In genomic region chr3:45035441-45036301, GRCh38 we compare ENCODE assay signal across 8 cellular contexts. TPM values are rescaled to one million over a fixed set of nuclear protein-coding genes. Genes with fewer than 3 reads are reported as not detected.
DNase-seq lines count a peak whose midpoint lies in the region; TF ChIP-seq lines count a peak whose summit lies in the region.

No MANE protein-coding gene starts in this region.

- peak overlapping the region; percentile 64 for H3K4me2 ChIP-seq in BLaER1
- H3K4me2 ChIP-seq in OCI-LY7 (ENCODE audit: low read length), result no peak overlapping the region

- H3K27me3 ChIP-seq in BLaER1, result peaks cover 22% of the 10 kb centered on the region
- H3K27me3 ChIP-seq in uterus, result no peaks in the 10 kb centered on the region

- peaks cover 28% of the 10 kb centered on the region for H3K4me1 Mint-ChIP-seq in activated CD4-positive, alpha-beta T cell treated with anti-CD3 and anti-CD28 coated beads, Interleukin-2, amount 10 ng/mL, durations not matched to agents 24 days and 14 days
- H3K4me1 Mint-ChIP-seq in nephron, result peaks cover 25% of the 10 kb centered on the region

- H3K27me3 Mint-ChIP-seq in activated CD4-positive, alpha-beta T cell treated with anti-CD3 and anti-CD28 coated beads, Interleukin-2, amount 10 ng/mL, durations not matched to agents 24 days and 14 days, result peaks cover 26% of the 10 kb centered on the region
- H3K27me3 Mint-ChIP-seq in nephron (ENCODE audit: low read depth), result peaks cover 52% of the 10 kb centered on the region

- no peak overlapping the region for H3K4me3 ChIP-seq in BLaER1
- H3K4me3 ChIP-seq in epithelial cell of proximal tubule (ENCODE audit: low read depth, low read length), result peak overlapping the region; percentile 46
- H3K4me3 ChIP-seq in uterus, result peak overlapping the region; percentile 22 to 37
- H3K4me3 ChIP-seq in OCI-LY7 (ENCODE audit: low read depth, low read length, poor library complexity, severe bottlenecking), result no peak overlapping the region

- H3K9me3 Mint-ChIP-seq in activated CD4-positive, alpha-beta T cell treated with anti-CD3 and anti-CD28 coated beads, Interleukin-2, amount 10 ng/mL, durations not matched to agents 24 days and 14 days, result no peaks in the 10 kb centered on the region
- H3K9me3 Mint-ChIP-seq in nephron, result no peaks in the 10 kb centered on the region

- H3K9me3 ChIP-seq in BLaER1 (no peaks in the 10 kb centered on the region), uterus (no peaks in the 10 kb centered on the region), OCI-LY7 (ENCODE audit: low read length) (no peaks in the 10 kb centered on the region)

- H3K4me3 Mint-ChIP-seq in activated CD4-positive, alpha-beta T cell treated with anti-CD3 and anti-CD28 coated beads, Interleukin-2, amount 10 ng/mL, durations not matched to agents 24 days and 14 days, result peak overlapping the region; percentile 73
- peak overlapping the region; percentile 78 to 83 (median 80) for H3K4me3 Mint-ChIP-seq in nephron

- H2AFZ ChIP-seq in OCI-LY7 (ENCODE audit: low read length), result no peak overlapping the region

- H3K36me3 ChIP-seq in BLaER1, result no peaks in the 10 kb centered on the region
- no peaks in the 10 kb centered on the region for H3K36me3 ChIP-seq in uterus
- no peaks in the 10 kb centered on the region for H3K36me3 ChIP-seq in OCI-LY7 (ENCODE audit: insufficient read depth, low read length)

- peak; percentile 75 for DNase-seq in activated CD4-positive, alpha-beta T cell treated with anti-CD3 and anti-CD28 coated beads, Interleukin-2, amount 10 ng/mL, durations not matched to agents 24 days and 14 days
- no peak for DNase-seq in epithelial cell of proximal tubule (ENCODE audit: low read depth)
- DNase-seq in uterus, result peak; percentile 39 to 40
- no peak for DNase-seq in OCI-LY7 (ENCODE audit: low spot score)
- no peak for DNase-seq in COLO829 (ENCODE audit: low spot score)
- no peak for DNase-seq in stimulated activated naive CD4-positive, alpha-beta T cell treated with Interleukin-2 at 50 U/mL for 16 hours (lab: John Stamatoyannopoulos, UW)

- H3K4me1 ChIP-seq in BLaER1, result peaks cover 13% of the 10 kb centered on the region
- no peaks in the 10 kb centered on the region for H3K4me1 ChIP-seq in uterus
- H3K4me1 ChIP-seq in OCI-LY7 (ENCODE audit: insufficient read depth, low read length, poor library complexity, severe bottlenecking), result no peaks in the 10 kb centered on the region

- H3K27ac ChIP-seq in BLaER1 (no peak overlapping the region), uterus (peak overlapping the region; percentile 51 to 60), OCI-LY7 (ENCODE audit: low read depth, low read length, poor library complexity, severe bottlenecking) (no peak overlapping the region)

- no peaks in the 10 kb centered on the region for H4K20me1 ChIP-seq in BLaER1
- no peaks in the 10 kb centered on the region for H4K20me1 ChIP-seq in OCI-LY7 (ENCODE audit: insufficient read depth, low read length)

- H3K79me2 ChIP-seq in OCI-LY7 (ENCODE audit: insufficient read depth, low read depth, low read length), result no peaks in the 10 kb centered on the region

- POLR2A ChIA-PET in OCI-LY7 (lab: Charles Lee), result interaction anchor here (0.5 kb wide), 1 partner anchor 1903 kb away, joined by 8 read pairs; no protein-coding TSS in a partner anchor

- CTCF ChIA-PET in OCI-LY7 (lab: Charles Lee; ENCODE audit: unreplicated experiment), result no interaction called here

- H3K9me2 ChIP-seq in OCI-LY7 (ENCODE audit: insufficient read depth, low read length), result no peaks in the 10 kb centered on the region

- TF ChIP-seq POLR2A in uterus (IDR thresholded peaks at IDR 0.05), result no peak

- H3K9ac ChIP-seq in BLaER1, result 0 out of 2 replicates have a peak overlapping the region, but pooled peaks have one; percentile 34

- TF ChIP-seq CTCF in epithelial cell of proximal tubule (conservative IDR thresholded peaks at IDR 0.05; ENCODE audit: low read depth, low read length), result no peak
- TF ChIP-seq CTCF in nephron (IDR thresholded peaks at IDR 0.05; ENCODE audit: unreplicated experiment in 3 of 3), result no peak
- TF ChIP-seq CTCF in uterus (IDR thresholded peaks at IDR 0.05), result peak in 1 of 4 experiments; percentile 27
- no peak for TF ChIP-seq CTCF in OCI-LY7 (conservative IDR thresholded peaks at IDR 0.05; ENCODE audit: low read length)

- H3K27ac Mint-ChIP-seq in activated CD4-positive, alpha-beta T cell treated with anti-CD3 and anti-CD28 coated beads, Interleukin-2, amount 10 ng/mL, durations not matched to agents 24 days and 14 days, result no peak overlapping the region
- peak overlapping the region in 2 of 3 experiments; percentile 12 to 27 for H3K27ac Mint-ChIP-seq in nephron

- H3K36me3 Mint-ChIP-seq in activated CD4-positive, alpha-beta T cell treated with anti-CD3 and anti-CD28 coated beads, Interleukin-2, amount 10 ng/mL, durations not matched to agents 24 days and 14 days (ENCODE audit: low read depth), result no peaks in the 10 kb centered on the region
- no peaks in the 10 kb centered on the region for H3K36me3 Mint-ChIP-seq in nephron (ENCODE audit: low read depth)

- intact Hi-C loops in activated CD4-positive, alpha-beta T cell treated with anti-CD3 and anti-CD28 coated beads, Interleukin-2, amount 10 ng/mL, durations not matched to agents 24 days and 14 days (cut with micrococcal nuclease), result loop anchor here (2.0 to 5.0 kb wide), 3 partner anchors 471 to 892 kb away; no protein-coding TSS in a partner anchor
- intact Hi-C loops in uterus (cut with DNase I; ENCODE audit: low total_unique reads), result loop anchor here (5.0 kb wide), 2 partner anchors 462 to 622 kb away; no protein-coding TSS in a partner anchor
- intact Hi-C loops in OCI-LY7 (cut with micrococcal nuclease; ENCODE audit: unreplicated experiment), result loop anchor here (2.0 to 5.0 kb wide), 2 partner anchors 621 to 1042 kb away; no protein-coding TSS in a partner anchor

- BruUV-seq in OCI-LY7 (replicated peaks; lab: Mats Ljungman, UMichigan), result no TSS peak

RNA-seq across cellular contexts. Expression of gene CLEC3B, which starts 9.6 kb away (rescaled TPM):
- total RNA-seq in activated CD4-positive, alpha-beta T cell treated with anti-CD3 and anti-CD28 coated beads, Interleukin-2, amount 10 ng/mL, durations not matched to agents 24 days and 14 days, result not detected in 2 replicates
- total RNA-seq in epithelial cell of proximal tubule, result not detected in 2 replicates
- 100 to 1,000 TPM in 1 of 4 donors, 10 to 100 TPM in 3; 35.0 to 248 (median 62.6) TPM for total RNA-seq in uterus
- total RNA-seq in OCI-LY7 (2014; rRNA removed; shearing (Covaris generic)), result 1.3 TPM in 1 of 2 replicates, not detected in the other
- not detected in 2 replicates for total RNA-seq in OCI-LY7 (2022)

RNA-seq across cellular contexts. Expression of gene EXOSC7, which starts 59.6 kb away (rescaled TPM):
- 95.5 and 97.9 TPM in 2 replicates for total RNA-seq in activated CD4-positive, alpha-beta T cell treated with anti-CD3 and anti-CD28 coated beads, Interleukin-2, amount 10 ng/mL, durations not matched to agents 24 days and 14 days
- total RNA-seq in epithelial cell of proximal tubule (68.3 and 85.1 TPM in 2 replicates), uterus (10 to 100 TPM in 3 of 4 donors, 1 to 10 TPM in 1; 2.4 to 39.2 (median 30.0) TPM), OCI-LY7 (2022) (50.5 and 65.3 TPM in 2 replicates)
- 60.3 and 71.5 TPM in 2 replicates for total RNA-seq in OCI-LY7 (2014; rRNA removed; shearing (Covaris generic))

RNA-seq across cellular contexts. Expression of gene ZDHHC3, which starts 59.7 kb away (rescaled TPM):
- total RNA-seq in activated CD4-positive, alpha-beta T cell treated with anti-CD3 and anti-CD28 coated beads, Interleukin-2, amount 10 ng/mL, durations not matched to agents 24 days and 14 days, result 42.0 and 46.2 TPM in 2 replicates
- total RNA-seq in epithelial cell of proximal tubule (38.9 and 65.8 TPM in 2 replicates), uterus (10 to 100 TPM; 29.7 to 76.2 (median 56.2) TPM), OCI-LY7 (2022) (53.6 and 63.6 TPM in 2 replicates)
- 50.8 and 53.1 TPM in 2 replicates for total RNA-seq in OCI-LY7 (2014; rRNA removed; shearing (Covaris generic))

Comparison
In these comparisons a context has a peak if more than half of its experiments do, and no peak if none do; other contexts are left out.
1. H3K27ac ChIP-seq: peak in uterus (2 of 2); none in BLaER1 (single experiment) and OCI-LY7 (single experiment).
2. H3K4me3 ChIP-seq: peak in epithelial cell of proximal tubule (single experiment) and uterus (2 of 2); none in BLaER1 (single experiment) and OCI-LY7 (single experiment).
3. DNase-seq: peak in activated CD4-positive, alpha-beta T cell treated with anti-CD3 and anti-CD28 coated beads, Interleukin-2, amount 10 ng/mL, durations not matched to agents 24 days and 14 days (single experiment) and uterus (2 of 2); none in epithelial cell of proximal tubule (single experiment), OCI-LY7 (single experiment), COLO829 (single experiment) and stimulated activated naive CD4-positive, alpha-beta T cell treated with Interleukin-2 at 50 U/mL for 16 hours (single experiment).
4. RNA of gene CLEC3B, which starts 9.6 kb away (total RNA-seq): 35.0 to 248 TPM in uterus; 1.3 TPM in OCI-LY7, not detected in activated CD4-positive, alpha-beta T cell treated with anti-CD3 and anti-CD28 coated beads, Interleukin-2, amount 10 ng/mL, durations not matched to agents 24 days and 14 days and not detected in epithelial cell of proximal tubule; every median in the first group is over 10 times any median in the second.